1 cellular context compared by ENCODE assay signal in the genomic region with DNA sequence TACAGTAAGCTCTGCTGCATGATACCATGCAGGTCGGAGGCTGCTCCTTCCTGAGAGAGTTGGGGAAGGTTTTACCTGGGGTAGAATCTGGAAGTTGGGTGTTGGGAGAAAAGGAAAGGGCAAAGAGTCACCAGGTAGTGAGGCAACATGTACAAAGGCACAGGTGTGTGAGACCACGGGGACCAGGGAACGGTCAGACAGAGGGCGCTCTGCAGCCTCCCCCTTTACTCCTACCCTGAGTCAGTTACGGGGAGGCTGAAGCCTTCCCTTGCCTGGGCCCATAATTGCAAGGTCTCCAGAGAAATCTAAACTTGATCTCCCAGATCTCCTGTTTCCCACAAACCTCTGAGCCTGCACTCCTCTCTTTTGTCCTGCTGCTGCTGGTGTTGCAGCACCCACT.
TF ChIP-seq lines count a peak whose summit lies in the region.

No MANE protein-coding gene starts in this region.

TF ChIP-seq in HepG2, 621 proteins besides CTCF, POLR2A, EP300 and RAD21 (continued from another document):
- TF ChIP-seq REST (IDR thresholded peaks at IDR 0.05; ENCODE audit: borderline replicate concordance in 1 of 2, low read depth in 1 of 2, low read length in 2 of 2): no peak
- TF ChIP-seq SATB2 (CRISPR knock-in tag; IDR thresholded peaks at IDR 0.05): no peak
- TF ChIP-seq ZBTB21 (CRISPR knock-in tag; IDR thresholded peaks at IDR 0.05): no peak
